In genomic region chr12:123365141-123365917, GRCh38 we compare ENCODE assay signal across 1 cellular context.
TF ChIP-seq lines count a peak whose summit lies in the region.

No MANE protein-coding gene starts in this region.

TF ChIP-seq in HepG2, 621 proteins besides CTCF, POLR2A, EP300 and RAD21 (continued from another document and continues in another):
- no peak for TF ChIP-seq HNF1A (IDR thresholded peaks at IDR 0.05; ENCODE audit: low read depth)
- no peak; the same call in 1 of the 2 replicates for TF ChIP-seq HNF1A (CRISPR knock-in tag; IDR thresholded peaks at IDR 0.05; ENCODE audit: borderline replicate concordance)
- peak; percentile 24; the same call in 1 of the 2 replicates for TF ChIP-seq ZNF441 (CRISPR knock-in tag; IDR thresholded peaks at IDR 0.05; ENCODE audit: borderline replicate concordance)
- TF ChIP-seq ZNF713 (CRISPR knock-in tag; IDR thresholded peaks at IDR 0.05): no peak
- no peak for TF ChIP-seq ZNF253 (CRISPR knock-in tag; IDR thresholded peaks at IDR 0.05; ENCODE audit: borderline replicate concordance)
- 0 out of 2 replicates have a peak, but pooled peaks have one; percentile 48 for TF ChIP-seq ELK4 (CRISPR knock-in tag; IDR thresholded peaks at IDR 0.05; ENCODE audit: borderline replicate concordance)
- peak; percentile 79 for TF ChIP-seq TFDP2 (CRISPR knock-in tag; IDR thresholded peaks at IDR 0.05)
- no peak; the same call in 1 of the 2 replicates for TF ChIP-seq CBX5 (CRISPR knock-in tag; IDR thresholded peaks at IDR 0.05; ENCODE audit: borderline replicate concordance)
- TF ChIP-seq NKX3-1 (CRISPR knock-in tag; IDR thresholded peaks at IDR 0.05): peak; percentile 42; the same call in 1 of the 2 replicates
- no peak for TF ChIP-seq ZNF274 (CRISPR knock-in tag; IDR thresholded peaks at IDR 0.05)
- peak; percentile 98 for TF ChIP-seq ZNF501 (CRISPR knock-in tag; IDR thresholded peaks at IDR 0.05)
- peak; percentile 68 for TF ChIP-seq MED1 (CRISPR knock-in tag; IDR thresholded peaks at IDR 0.05)
- TF ChIP-seq ZNF263 (CRISPR knock-in tag; IDR thresholded peaks at IDR 0.05): 0 out of 2 replicates have a peak, but pooled peaks have one; percentile 35
- no peak for TF ChIP-seq SKI (IDR thresholded peaks at IDR 0.05; ENCODE audit: partially characterized antibody)
- TF ChIP-seq ZNF264 (CRISPR knock-in tag; IDR thresholded peaks at IDR 0.05): peak; percentile 65; the same call in 1 of the 2 replicates
- TF ChIP-seq CENPT (CRISPR knock-in tag; IDR thresholded peaks at IDR 0.05; ENCODE audit: low read depth): no peak
- no peak for TF ChIP-seq ZEB1 (IDR thresholded peaks at IDR 0.05; ENCODE audit: insufficient replicate concordance, low read depth)
- peak; percentile 30; the same call in 1 of the 2 replicates for TF ChIP-seq BCL6 (CRISPR knock-in tag; IDR thresholded peaks at IDR 0.05)
- TF ChIP-seq ZMAT3 (CRISPR knock-in tag; conservative IDR thresholded peaks at IDR 0.05): no peak
- TF ChIP-seq EZH2 (conservative IDR thresholded peaks at IDR 0.05; ENCODE audit: low read depth, low read length): no peak
- peak; percentile 68 for TF ChIP-seq TEAD3 (CRISPR knock-in tag; optimal IDR thresholded peaks at IDR 0.05; ENCODE audit: borderline replicate concordance)
- no peak for TF ChIP-seq SMARCC2 (IDR thresholded peaks at IDR 0.05)
- TF ChIP-seq HMG20B (CRISPR knock-in tag; conservative IDR thresholded peaks at IDR 0.05): no peak
- TF ChIP-seq ZNF589 (CRISPR knock-in tag; conservative IDR thresholded peaks at IDR 0.05): peak; percentile 81; the same call in 1 of the 2 replicates
- no peak for TF ChIP-seq ZNF678 (CRISPR knock-in tag; IDR thresholded peaks at IDR 0.05)
- no peak for TF ChIP-seq ZKSCAN1 (IDR thresholded peaks at IDR 0.05; ENCODE audit: low read length)
- TF ChIP-seq TCF7L2 (IDR thresholded peaks at IDR 0.05; ENCODE audit: low read depth, low read length): no peak
- TF ChIP-seq ZNF234 (CRISPR knock-in tag; conservative IDR thresholded peaks at IDR 0.05): no peak
- 0 out of 2 replicates have a peak, but pooled peaks have one; percentile 28 for TF ChIP-seq ZNF709 (CRISPR knock-in tag; IDR thresholded peaks at IDR 0.05)
- no peak for TF ChIP-seq ZNF607 (CRISPR knock-in tag; IDR thresholded peaks at IDR 0.05; ENCODE audit: borderline replicate concordance)
- 0 out of 2 replicates have a peak, but pooled peaks have one; percentile 45 for TF ChIP-seq ZNF337 (CRISPR knock-in tag; IDR thresholded peaks at IDR 0.05; ENCODE audit: borderline replicate concordance, low read depth)
- peak; percentile 46 for TF ChIP-seq DBP (CRISPR knock-in tag; IDR thresholded peaks at IDR 0.05; ENCODE audit: not compliant biosample characterization)
- TF ChIP-seq ZNF597 (CRISPR knock-in tag; IDR thresholded peaks at IDR 0.05): no peak
- no peak for TF ChIP-seq NFIB (CRISPR knock-in tag; IDR thresholded peaks at IDR 0.05; ENCODE audit: borderline replicate concordance)
- no peak for TF ChIP-seq GPN1 (CRISPR knock-in tag; IDR thresholded peaks at IDR 0.05; ENCODE audit: borderline replicate concordance)
- TF ChIP-seq ZNF275 (CRISPR knock-in tag; IDR thresholded peaks at IDR 0.05; ENCODE audit: borderline replicate concordance): no peak; the same call in 1 of the 2 replicates
- peak; percentile 39; the same call in 1 of the 2 replicates for TF ChIP-seq KDM5A (IDR thresholded peaks at IDR 0.05; ENCODE audit: borderline replicate concordance, low read length)
- TF ChIP-seq GTF2F1 (IDR thresholded peaks at IDR 0.05; ENCODE audit: low read length): no peak
- peak; percentile 44; the same call in 1 of the 2 replicates for TF ChIP-seq GABPA (IDR thresholded peaks at IDR 0.05; ENCODE audit: low read depth, low read length)
- peak; percentile 80 for TF ChIP-seq GABPA (CRISPR knock-in tag; IDR thresholded peaks at IDR 0.05; ENCODE audit: low read depth)
- TF ChIP-seq ZNF543 (CRISPR knock-in tag; IDR thresholded peaks at IDR 0.05): no peak
- TF ChIP-seq PAX8 (CRISPR knock-in tag; IDR thresholded peaks at IDR 0.05; ENCODE audit: borderline replicate concordance): no peak
- TF ChIP-seq ZNF644 (CRISPR knock-in tag; IDR thresholded peaks at IDR 0.05; ENCODE audit: low read depth): no peak
- no peak for TF ChIP-seq FOXO4 (CRISPR knock-in tag; conservative IDR thresholded peaks at IDR 0.05)
- peak; percentile 73; the same call in 1 of the 2 replicates for TF ChIP-seq ZNF841 (CRISPR knock-in tag; IDR thresholded peaks at IDR 0.05; ENCODE audit: borderline replicate concordance)
- no peak for TF ChIP-seq MNT (IDR thresholded peaks at IDR 0.05)
- peak; percentile 57; the same call in 1 of the 2 replicates for TF ChIP-seq ZBTB4 (CRISPR knock-in tag; IDR thresholded peaks at IDR 0.05; ENCODE audit: borderline replicate concordance)
- no peak for TF ChIP-seq MED8 (CRISPR knock-in tag; IDR thresholded peaks at IDR 0.05; ENCODE audit: insufficient replicate concordance)
- TF ChIP-seq NFE2L1 (CRISPR knock-in tag; IDR thresholded peaks at IDR 0.05; ENCODE audit: borderline replicate concordance): no peak
- TF ChIP-seq TOE1 (CRISPR knock-in tag; IDR thresholded peaks at IDR 0.05): no peak; the same call in 1 of the 2 replicates
- no peak for TF ChIP-seq ZNF720 (CRISPR knock-in tag; IDR thresholded peaks at IDR 0.05)
- peak; percentile 37; the same call in 1 of the 2 replicates for TF ChIP-seq ZNF572 (CRISPR knock-in tag; IDR thresholded peaks at IDR 0.05)
- peak; percentile 75 for TF ChIP-seq NR2C2 (CRISPR knock-in tag; IDR thresholded peaks at IDR 0.05; ENCODE audit: borderline replicate concordance)
- TF ChIP-seq ZC3H13 (CRISPR knock-in tag; IDR thresholded peaks at IDR 0.05): peak; percentile 78
- TF ChIP-seq ZNF883 (CRISPR knock-in tag; IDR thresholded peaks at IDR 0.05; ENCODE audit: not compliant biosample characterization): no peak
